34 cellular contexts compared by ENCODE assay signal in genomic region chr2:161522796-161523195, GRCh38.
"Had no signal": no experiment of that assay in that cellular context is flagged by ENCODE, and none has a peak within 500 bp of the region (broad histone marks: within the 10 kb centered on the region; RNA-seq: fewer than 3 reads in every experiment).

No MANE protein-coding gene starts in this region.

- H3K27ac ChIP-seq: adrenal gland, ascending aorta, body of pancreas, brain microvascular endothelial cell, breast epithelium, cardiac muscle cell had no signal

- FAIRE-seq: astrocyte, bronchial epithelial cell had no signal

- H3K9me3 ChIP-seq: adrenal gland had no signal

- H3K36me3 ChIP-seq: adrenal gland, ascending aorta, brain microvascular endothelial cell, breast epithelium, cardiac muscle cell had no signal

- H3K4me3 ChIP-seq: adrenal gland, ascending aorta, body of pancreas, breast epithelium, cardiac muscle cell had no signal

- H3K27me3 ChIP-seq: adrenal gland, ascending aorta, body of pancreas, brain microvascular endothelial cell, breast epithelium, cardiac muscle cell had no signal

- H3K4me1 ChIP-seq: adrenal gland, ascending aorta, body of pancreas, breast epithelium had no signal

- ATAC-seq: activated naive CD4-positive, alpha-beta T cell treated with anti-CD3 and anti-CD28 coated beads, Interleukin-2, amount 50 U/mL, for 72 hours; activated naive CD8-positive, alpha-beta T cell treated with anti-CD3 and anti-CD28 coated beads, Interleukin-2, amount 50 U/mL, for 24 hours; activated T-cell treated with anti-CD3 and anti-CD28 coated beads, Interleukin-2, amount 50 U/mL, for 4 hours; activated T-cell treated with anti-CD3 and anti-CD28 coated beads, Interleukin-2, amount 50 U/mL, for 72 hours; activated T-helper 17 cell treated with anti-CD3 and anti-CD28 coated beads, Interleukin-2, amount 50 U/mL, for 72 hours; body of pancreas had no signal

- DNase-seq: activated effector memory CD4-positive, alpha-beta T cell treated with anti-CD3 and anti-CD28 coated beads, Interleukin-2, amount 50 U/mL, for 16 hours; activated effector memory CD4-positive, alpha-beta T cell treated with Interleukin-2 at 50 U/mL for 16 hours; activated gamma-delta T cell; activated gamma-delta T cell treated with Interleukin-2 at 50 U/mL for 16 hours; activated naive CD4-positive, alpha-beta T cell; activated naive CD4-positive, alpha-beta T cell treated with anti-CD3 and anti-CD28 coated beads for 36 hours; activated naive CD4-positive, alpha-beta T cell treated with anti-CD3 and anti-CD28 coated beads, Interleukin-2, amount 10 ng/mL, durations not matched to agents 7 days and 5 days; activated naive CD4-positive, alpha-beta T cell treated with anti-CD3 and anti-CD28 coated beads, Interleukin-2, amount 50 U/mL, for 16 hours; activated naive CD4-positive, alpha-beta T cell treated with Interleukin-2 at 50 U/mL for 16 hours; activated naive CD8-positive, alpha-beta T cell treated with anti-CD3 and anti-CD28 coated beads for 36 hours; activated naive CD8-positive, alpha-beta T cell treated with anti-CD3 and anti-CD28 coated beads, Interleukin-2, amount 10 ng/mL, durations not matched to agents 7 days and 5 days; activated naive CD8-positive, alpha-beta T cell treated with anti-CD3 and anti-CD28 coated beads, Interleukin-2, amount 50 U/mL, for 24 hours; activated T-cell treated with anti-CD3 and anti-CD28 coated beads, Interleukin-2, amount 50 U/mL, for 1 hour; activated T-cell treated with anti-CD3 and anti-CD28 coated beads, Interleukin-2, amount 50 U/mL, for 24 hours; activated T-cell treated with anti-CD3 and anti-CD28 coated beads, Interleukin-2, amount 50 U/mL, for 4 hours; activated T-cell treated with anti-CD3 and anti-CD28 coated beads, Interleukin-2, amount 50 U/mL, for 48 hours; activated T-cell treated with anti-CD3 and anti-CD28 coated beads, Interleukin-2, amount 50 U/mL, for 72 hours; adrenal gland; amniotic stem cell; amygdala; anterior cingulate cortex; aorta; body of pancreas; brain microvascular endothelial cell; caudate nucleus; central memory CD4-positive, alpha-beta T cell; cerebellar nuclear complex had no signal
